1 cellular context compared by ENCODE assay signal in the genomic region with DNA sequence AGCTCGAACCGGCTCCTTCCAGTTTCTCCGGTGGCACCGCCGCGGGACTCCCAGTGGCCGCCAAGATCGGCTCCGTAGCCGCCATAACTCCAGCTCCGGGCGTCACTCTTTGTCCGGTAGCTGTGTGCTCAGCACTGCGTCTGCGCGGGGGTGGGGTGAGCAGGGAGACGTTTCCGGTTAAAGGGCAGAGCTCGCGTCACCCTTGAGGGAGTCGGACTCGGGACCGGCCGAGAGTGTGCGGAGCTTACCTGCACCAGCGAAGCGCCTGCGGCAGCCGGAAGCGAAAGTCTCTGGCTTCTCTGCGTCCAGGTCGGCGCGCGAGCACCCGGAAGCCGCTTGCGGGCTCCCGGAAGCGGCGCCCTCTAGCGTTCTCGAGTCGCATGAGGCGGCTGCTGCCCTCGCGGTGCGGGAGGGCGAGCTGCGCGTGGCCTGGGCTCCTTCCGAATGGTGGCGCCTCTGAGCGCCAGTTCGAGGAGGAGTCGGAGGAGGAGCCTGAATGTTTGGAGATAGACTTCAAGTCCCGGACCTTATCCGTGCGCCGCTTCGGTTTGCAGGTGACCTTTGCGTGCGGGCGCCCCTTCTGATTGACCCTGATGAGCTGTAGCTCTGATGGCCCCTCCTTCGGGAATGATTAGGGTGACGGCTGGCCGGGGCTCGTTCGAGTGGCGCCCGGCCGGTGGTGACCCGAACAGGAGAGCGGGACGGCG.
TF ChIP-seq lines count a peak whose summit lies in the region.

A gene (minus strand): TSS at position 303 of the 707 bp plus-strand sequence. CDS start 218 bp downstream, at position 85.

TF ChIP-seq in HepG2, 621 proteins besides CTCF, POLR2A, EP300 and RAD21 (continued from another document and continues in another):
- TF ChIP-seq ZNF431 (CRISPR knock-in tag; IDR thresholded peaks at IDR 0.05; ENCODE audit: borderline replicate concordance, low read depth) (peak; percentile 93), ZNF136 (CRISPR knock-in tag; IDR thresholded peaks at IDR 0.05; ENCODE audit: low read depth) (peak; percentile 100), ZFP90 (CRISPR knock-in tag; IDR thresholded peaks at IDR 0.05; ENCODE audit: borderline replicate concordance) (peak; percentile 80; the same call in 1 of the 2 replicates), ZBTB42 (CRISPR knock-in tag; IDR thresholded peaks at IDR 0.05) (peak; percentile 74), HDAC6 (IDR thresholded peaks at IDR 0.05; ENCODE audit: low read depth, low read length) (no peak), SMAD3 (CRISPR knock-in tag; IDR thresholded peaks at IDR 0.05) (peak; percentile 99), ZMYM3 (CRISPR knock-in tag; IDR thresholded peaks at IDR 0.05) (peak; percentile 70), MIXL1 (CRISPR knock-in tag; IDR thresholded peaks at IDR 0.05) (peak; percentile 93), REL (CRISPR knock-in tag; conservative IDR thresholded peaks at IDR 0.05) (peak; percentile 97), TARDBP (CRISPR knock-in tag; IDR thresholded peaks at IDR 0.05) (peak; percentile 100), MYC (CRISPR knock-in tag; IDR thresholded peaks at IDR 0.05; ENCODE audit: borderline replicate concordance) (peak; percentile 100), KLF16 (CRISPR knock-in tag; IDR thresholded peaks at IDR 0.05) (peak; percentile 11 to 99; a peak in 3 of 4 replicates), FOXM1 (CRISPR knock-in tag; IDR thresholded peaks at IDR 0.05) (no peak), ZNF776 (CRISPR knock-in tag; IDR thresholded peaks at IDR 0.05) (peak; percentile 99), CENPX (CRISPR knock-in tag; IDR thresholded peaks at IDR 0.05) (no peak), TSC22D2 (CRISPR knock-in tag; IDR thresholded peaks at IDR 0.05; ENCODE audit: borderline replicate concordance) (peak; percentile 71), CREM (IDR thresholded peaks at IDR 0.05) (peak; percentile 85), CREM (CRISPR knock-in tag; IDR thresholded peaks at IDR 0.05) (no peak; the same call in 1 of the 2 replicates), NFKBIZ (CRISPR knock-in tag; IDR thresholded peaks at IDR 0.05) (no peak; the same call in 1 of the 2 replicates), SIN3B (IDR thresholded peaks at IDR 0.05; ENCODE audit: low read length) (peak; percentile 88; the same call in 1 of the 2 replicates)
- TF ChIP-seq, protein P1, sequence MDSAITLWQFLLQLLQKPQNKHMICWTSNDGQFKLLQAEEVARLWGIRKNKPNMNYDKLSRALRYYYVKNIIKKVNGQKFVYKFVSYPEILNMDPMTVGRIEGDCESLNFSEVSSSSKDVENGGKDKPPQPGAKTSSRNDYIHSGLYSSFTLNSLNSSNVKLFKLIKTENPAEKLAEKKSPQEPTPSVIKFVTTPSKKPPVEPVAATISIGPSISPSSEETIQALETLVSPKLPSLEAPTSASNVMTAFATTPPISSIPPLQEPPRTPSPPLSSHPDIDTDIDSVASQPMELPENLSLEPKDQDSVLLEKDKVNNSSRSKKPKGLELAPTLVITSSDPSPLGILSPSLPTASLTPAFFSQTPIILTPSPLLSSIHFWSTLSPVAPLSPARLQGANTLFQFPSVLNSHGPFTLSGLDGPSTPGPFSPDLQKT (CRISPR knock-in tag; IDR thresholded peaks at IDR 0.05; ENCODE audit: borderline replicate concordance) = no peak
- TF ChIP-seq, protein P2, sequence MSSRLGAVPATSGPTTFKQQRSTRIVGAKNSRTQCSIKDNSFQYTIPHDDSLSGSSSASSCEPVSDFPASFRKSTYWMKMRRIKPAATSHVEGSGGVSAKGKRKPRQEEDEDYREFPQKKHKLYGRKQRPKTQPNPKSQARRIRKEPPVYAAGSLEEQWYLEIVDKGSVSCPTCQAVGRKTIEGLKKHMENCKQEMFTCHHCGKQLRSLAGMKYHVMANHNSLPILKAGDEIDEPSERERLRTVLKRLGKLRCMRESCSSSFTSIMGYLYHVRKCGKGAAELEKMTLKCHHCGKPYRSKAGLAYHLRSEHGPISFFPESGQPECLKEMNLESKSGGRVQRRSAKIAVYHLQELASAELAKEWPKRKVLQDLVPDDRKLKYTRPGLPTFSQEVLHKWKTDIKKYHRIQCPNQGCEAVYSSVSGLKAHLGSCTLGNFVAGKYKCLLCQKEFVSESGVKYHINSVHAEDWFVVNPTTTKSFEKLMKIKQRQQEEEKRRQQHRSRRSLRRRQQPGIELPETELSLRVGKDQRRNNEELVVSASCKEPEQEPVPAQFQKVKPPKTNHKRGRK (CRISPR knock-in tag; IDR thresholded peaks at IDR 0.05) = no peak
- TF ChIP-seq, protein P3, sequence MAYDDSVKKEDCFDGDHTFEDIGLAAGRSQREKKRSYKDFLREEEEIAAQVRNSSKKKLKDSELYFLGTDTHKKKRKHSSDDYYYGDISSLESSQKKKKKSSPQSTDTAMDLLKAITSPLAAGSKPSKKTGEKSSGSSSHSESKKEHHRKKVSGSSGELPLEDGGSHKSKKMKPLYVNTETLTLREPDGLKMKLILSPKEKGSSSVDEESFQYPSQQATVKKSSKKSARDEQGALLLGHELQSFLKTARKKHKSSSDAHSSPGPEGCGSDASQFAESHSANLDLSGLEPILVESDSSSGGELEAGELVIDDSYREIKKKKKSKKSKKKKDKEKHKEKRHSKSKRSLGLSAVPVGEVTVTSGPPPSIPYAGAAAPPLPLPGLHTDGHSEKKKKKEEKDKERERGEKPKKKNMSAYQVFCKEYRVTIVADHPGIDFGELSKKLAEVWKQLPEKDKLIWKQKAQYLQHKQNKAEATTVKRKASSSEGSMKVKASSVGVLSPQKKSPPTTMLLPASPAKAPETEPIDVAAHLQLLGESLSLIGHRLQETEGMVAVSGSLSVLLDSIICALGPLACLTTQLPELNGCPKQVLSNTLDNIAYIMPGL (CRISPR knock-in tag; IDR thresholded peaks at IDR 0.05; ENCODE audit: borderline replicate concordance in 1 of 2, low read depth in 1 of 2) = peak; percentile 100
- TF ChIP-seq, protein P4, sequence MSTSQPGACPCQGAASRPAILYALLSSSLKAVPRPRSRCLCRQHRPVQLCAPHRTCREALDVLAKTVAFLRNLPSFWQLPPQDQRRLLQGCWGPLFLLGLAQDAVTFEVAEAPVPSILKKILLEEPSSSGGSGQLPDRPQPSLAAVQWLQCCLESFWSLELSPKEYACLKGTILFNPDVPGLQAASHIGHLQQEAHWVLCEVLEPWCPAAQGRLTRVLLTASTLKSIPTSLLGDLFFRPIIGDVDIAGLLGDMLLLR (CRISPR knock-in tag; IDR thresholded peaks at IDR 0.05) = peak; percentile 99
- TF ChIP-seq, protein P5, sequence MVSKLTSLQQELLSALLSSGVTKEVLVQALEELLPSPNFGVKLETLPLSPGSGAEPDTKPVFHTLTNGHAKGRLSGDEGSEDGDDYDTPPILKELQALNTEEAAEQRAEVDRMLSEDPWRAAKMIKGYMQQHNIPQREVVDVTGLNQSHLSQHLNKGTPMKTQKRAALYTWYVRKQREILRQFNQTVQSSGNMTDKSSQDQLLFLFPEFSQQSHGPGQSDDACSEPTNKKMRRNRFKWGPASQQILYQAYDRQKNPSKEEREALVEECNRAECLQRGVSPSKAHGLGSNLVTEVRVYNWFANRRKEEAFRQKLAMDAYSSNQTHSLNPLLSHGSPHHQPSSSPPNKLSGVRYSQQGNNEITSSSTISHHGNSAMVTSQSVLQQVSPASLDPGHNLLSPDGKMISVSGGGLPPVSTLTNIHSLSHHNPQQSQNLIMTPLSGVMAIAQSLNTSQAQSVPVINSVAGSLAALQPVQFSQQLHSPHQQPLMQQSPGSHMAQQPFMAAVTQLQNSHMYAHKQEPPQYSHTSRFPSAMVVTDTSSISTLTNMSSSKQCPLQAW (CRISPR knock-in tag; IDR thresholded peaks at IDR 0.05) = peak; percentile 99
- TF ChIP-seq, protein P6, sequence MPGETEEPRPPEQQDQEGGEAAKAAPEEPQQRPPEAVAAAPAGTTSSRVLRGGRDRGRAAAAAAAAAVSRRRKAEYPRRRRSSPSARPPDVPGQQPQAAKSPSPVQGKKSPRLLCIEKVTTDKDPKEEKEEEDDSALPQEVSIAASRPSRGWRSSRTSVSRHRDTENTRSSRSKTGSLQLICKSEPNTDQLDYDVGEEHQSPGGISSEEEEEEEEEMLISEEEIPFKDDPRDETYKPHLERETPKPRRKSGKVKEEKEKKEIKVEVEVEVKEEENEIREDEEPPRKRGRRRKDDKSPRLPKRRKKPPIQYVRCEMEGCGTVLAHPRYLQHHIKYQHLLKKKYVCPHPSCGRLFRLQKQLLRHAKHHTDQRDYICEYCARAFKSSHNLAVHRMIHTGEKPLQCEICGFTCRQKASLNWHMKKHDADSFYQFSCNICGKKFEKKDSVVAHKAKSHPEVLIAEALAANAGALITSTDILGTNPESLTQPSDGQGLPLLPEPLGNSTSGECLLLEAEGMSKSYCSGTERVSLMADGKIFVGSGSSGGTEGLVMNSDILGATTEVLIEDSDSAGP (CRISPR knock-in tag; IDR thresholded peaks at IDR 0.05; ENCODE audit: borderline replicate concordance) = peak; percentile 97
- TF ChIP-seq, protein P7, sequence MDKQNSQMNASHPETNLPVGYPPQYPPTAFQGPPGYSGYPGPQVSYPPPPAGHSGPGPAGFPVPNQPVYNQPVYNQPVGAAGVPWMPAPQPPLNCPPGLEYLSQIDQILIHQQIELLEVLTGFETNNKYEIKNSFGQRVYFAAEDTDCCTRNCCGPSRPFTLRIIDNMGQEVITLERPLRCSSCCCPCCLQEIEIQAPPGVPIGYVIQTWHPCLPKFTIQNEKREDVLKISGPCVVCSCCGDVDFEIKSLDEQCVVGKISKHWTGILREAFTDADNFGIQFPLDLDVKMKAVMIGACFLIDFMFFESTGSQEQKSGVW (CRISPR knock-in tag; IDR thresholded peaks at IDR 0.05; ENCODE audit: borderline replicate concordance) = no peak; the same call in 1 of the 2 replicates
- TF ChIP-seq, protein P8, sequence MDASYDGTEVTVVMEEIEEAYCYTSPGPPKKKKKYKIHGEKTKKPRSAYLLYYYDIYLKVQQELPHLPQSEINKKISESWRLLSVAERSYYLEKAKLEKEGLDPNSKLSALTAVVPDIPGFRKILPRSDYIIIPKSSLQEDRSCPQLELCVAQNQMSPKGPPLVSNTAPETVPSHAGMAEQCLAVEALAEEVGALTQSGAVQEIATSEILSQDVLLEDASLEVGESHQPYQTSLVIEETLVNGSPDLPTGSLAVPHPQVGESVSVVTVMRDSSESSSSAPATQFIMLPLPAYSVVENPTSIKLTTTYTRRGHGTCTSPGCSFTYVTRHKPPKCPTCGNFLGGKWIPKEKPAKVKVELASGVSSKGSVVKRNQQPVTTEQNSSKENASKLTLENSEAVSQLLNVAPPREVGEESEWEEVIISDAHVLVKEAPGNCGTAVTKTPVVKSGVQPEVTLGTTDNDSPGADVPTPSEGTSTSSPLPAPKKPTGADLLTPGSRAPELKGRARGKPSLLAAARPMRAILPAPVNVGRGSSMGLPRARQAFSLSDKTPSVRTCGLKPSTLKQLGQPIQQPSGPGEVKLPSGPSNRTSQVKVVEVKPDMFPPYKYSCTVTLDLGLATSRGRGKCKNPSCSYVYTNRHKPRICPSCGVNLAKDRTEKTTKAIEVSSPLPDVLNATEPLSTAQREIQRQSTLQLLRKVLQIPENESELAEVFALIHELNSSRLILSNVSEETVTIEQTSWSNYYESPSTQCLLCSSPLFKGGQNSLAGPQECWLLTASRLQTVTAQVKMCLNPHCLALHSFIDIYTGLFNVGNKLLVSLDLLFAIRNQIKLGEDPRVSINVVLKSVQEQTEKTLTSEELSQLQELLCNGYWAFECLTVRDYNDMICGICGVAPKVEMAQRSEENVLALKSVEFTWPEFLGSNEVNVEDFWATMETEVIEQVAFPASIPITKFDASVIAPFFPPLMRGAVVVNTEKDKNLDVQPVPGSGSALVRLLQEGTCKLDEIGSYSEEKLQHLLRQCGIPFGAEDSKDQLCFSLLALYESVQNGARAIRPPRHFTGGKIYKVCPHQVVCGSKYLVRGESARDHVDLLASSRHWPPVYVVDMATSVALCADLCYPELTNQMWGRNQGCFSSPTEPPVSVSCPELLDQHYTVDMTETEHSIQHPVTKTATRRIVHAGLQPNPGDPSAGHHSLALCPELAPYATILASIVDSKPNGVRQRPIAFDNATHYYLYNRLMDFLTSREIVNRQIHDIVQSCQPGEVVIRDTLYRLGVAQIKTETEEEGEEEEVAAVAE (CRISPR knock-in tag; IDR thresholded peaks at IDR 0.05; ENCODE audit: borderline replicate concordance) = peak; percentile 93
- TF ChIP-seq, protein P9, sequence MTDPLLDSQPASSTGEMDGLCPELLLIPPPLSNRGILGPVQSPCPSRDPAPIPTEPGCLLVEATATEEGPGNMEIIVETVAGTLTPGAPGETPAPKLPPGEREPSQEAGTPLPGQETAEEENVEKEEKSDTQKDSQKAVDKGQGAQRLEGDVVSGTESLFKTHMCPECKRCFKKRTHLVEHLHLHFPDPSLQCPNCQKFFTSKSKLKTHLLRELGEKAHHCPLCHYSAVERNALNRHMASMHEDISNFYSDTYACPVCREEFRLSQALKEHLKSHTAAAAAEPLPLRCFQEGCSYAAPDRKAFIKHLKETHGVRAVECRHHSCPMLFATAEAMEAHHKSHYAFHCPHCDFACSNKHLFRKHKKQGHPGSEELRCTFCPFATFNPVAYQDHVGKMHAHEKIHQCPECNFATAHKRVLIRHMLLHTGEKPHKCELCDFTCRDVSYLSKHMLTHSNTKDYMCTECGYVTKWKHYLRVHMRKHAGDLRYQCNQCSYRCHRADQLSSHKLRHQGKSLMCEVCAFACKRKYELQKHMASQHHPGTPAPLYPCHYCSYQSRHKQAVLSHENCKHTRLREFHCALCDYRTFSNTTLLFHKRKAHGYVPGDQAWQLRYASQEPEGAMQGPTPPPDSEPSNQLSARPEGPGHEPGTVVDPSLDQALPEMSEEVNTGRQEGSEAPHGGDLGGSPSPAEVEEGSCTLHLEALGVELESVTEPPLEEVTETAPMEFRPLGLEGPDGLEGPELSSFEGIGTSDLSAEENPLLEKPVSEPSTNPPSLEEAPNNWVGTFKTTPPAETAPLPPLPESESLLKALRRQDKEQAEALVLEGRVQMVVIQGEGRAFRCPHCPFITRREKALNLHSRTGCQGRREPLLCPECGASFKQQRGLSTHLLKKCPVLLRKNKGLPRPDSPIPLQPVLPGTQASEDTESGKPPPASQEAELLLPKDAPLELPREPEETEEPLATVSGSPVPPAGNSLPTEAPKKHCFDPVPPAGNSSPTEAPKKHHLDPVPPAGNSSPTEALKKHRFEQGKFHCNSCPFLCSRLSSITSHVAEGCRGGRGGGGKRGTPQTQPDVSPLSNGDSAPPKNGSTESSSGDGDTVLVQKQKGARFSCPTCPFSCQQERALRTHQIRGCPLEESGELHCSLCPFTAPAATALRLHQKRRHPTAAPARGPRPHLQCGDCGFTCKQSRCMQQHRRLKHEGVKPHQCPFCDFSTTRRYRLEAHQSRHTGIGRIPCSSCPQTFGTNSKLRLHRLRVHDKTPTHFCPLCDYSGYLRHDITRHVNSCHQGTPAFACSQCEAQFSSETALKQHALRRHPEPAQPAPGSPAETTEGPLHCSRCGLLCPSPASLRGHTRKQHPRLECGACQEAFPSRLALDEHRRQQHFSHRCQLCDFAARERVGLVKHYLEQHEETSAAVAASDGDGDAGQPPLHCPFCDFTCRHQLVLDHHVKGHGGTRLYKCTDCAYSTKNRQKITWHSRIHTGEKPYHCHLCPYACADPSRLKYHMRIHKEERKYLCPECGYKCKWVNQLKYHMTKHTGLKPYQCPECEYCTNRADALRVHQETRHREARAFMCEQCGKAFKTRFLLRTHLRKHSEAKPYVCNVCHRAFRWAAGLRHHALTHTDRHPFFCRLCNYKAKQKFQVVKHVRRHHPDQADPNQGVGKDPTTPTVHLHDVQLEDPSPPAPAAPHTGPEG (CRISPR knock-in tag; IDR thresholded peaks at IDR 0.05) = peak; percentile 94
- TF ChIP-seq, protein P10, sequence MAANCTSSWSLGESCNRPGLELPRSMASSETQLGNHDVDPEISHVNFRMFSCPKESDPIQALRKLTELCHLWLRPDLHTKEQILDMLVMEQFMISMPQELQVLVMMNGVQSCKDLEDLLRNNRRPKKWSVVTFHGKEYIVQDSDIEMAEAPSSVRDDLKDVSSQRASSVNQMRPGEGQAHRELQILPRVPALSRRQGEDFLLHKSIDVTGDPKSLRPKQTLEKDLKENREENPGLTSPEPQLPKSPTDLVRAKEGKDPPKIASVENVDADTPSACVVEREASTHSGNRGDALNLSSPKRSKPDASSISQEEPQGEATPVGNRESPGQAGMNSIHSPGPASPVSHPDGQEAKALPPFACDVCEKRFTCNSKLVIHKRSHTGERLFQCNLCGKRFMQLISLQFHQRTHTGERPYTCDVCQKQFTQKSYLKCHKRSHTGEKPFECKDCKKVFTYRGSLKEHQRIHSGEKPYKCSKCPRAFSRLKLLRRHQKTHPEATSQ (CRISPR knock-in tag; IDR thresholded peaks at IDR 0.05; ENCODE audit: borderline replicate concordance) = peak; percentile 97; the same call in 1 of the 2 replicates
